ENCODE assay signal across 15 cellular contexts in the genomic region with DNA sequence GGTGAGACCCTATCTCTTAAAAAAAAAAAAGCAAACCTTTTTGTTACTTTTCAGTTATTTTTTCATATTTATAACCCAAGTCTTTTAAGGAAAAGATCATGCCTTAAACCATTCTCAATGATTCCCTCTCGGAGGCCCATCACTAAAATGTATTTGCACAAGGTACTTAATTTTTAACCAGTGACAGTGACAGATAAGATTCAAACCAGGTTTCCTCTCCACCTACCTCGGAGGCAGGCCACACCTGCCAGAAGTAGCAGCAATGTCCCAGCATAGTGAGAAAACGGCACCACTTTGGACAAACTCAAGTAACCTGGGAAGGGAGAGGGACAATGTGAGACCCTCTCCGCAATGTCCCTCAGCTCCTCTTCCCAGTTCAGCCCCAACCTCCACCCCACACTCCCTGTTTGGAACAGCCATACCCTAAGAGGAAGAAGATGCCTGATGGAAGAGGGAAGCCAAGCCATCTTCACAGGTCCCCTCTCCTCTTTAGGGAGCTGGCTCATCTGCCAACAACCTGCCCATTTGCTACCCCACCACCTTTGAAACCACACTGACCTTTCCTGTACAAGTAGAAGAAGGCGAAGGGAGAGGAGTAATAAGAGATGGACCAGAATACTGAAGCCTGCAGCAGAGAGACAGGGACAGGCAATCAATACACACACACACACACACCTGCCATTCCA. TPM values are rescaled to one million over a fixed set of nuclear protein-coding genes. Genes with fewer than 3 reads are reported as not detected.
A peak's percentile ranks its signal among the peaks of the same experiment; 100 is the strongest.
DNase-seq lines count a peak whose midpoint lies in the region; ATAC-seq and TF ChIP-seq lines count a peak whose summit lies in the region.
"Had no signal": no experiment of that assay in that cellular context is flagged by ENCODE, and none has a peak within 500 bp of the region (broad histone marks: within the 10 kb centered on the region; RNA-seq: fewer than 3 reads in every experiment).

No MANE protein-coding gene starts in this region.

- CTCF ChIA-PET in activated CD8-positive, alpha-beta T cell treated with anti-CD3 and anti-CD28 coated beads for 36 hours (lab: Charles Lee): interaction anchor here (1.1 to 2.8 kb wide), 2 partner anchors 10 to 185 kb away, joined by 3 to 9 read pairs; no protein-coding TSS in a partner anchor

- H3K79me1 ChIP-seq in mesenchymal stem cell (replicated peaks; ENCODE audit: low read length, poor library complexity, severe bottlenecking): peaks cover 18% of the 10 kb centered on the region

- in situ Hi-C loops in ACHN (cut with HindIII; ENCODE audit: low pct_ligation_motif_present, low pct_unique_long_range_greater_than_20kb, low sequenced_read_pairs): no loop called here

- H3K9me3 Mint-ChIP-seq in activated T-cell treated with anti-CD3 and anti-CD28 coated beads, Interleukin-2, amount 50 U/mL, for 72 hours: no peaks in the 10 kb centered on the region
- H3K9me3 Mint-ChIP-seq in activated CD8-positive, alpha-beta T cell treated with anti-CD3 and anti-CD28 coated beads for 36 hours: no peaks in the 10 kb centered on the region
- H3K9me3 Mint-ChIP-seq in stimulated activated naive B cell treated with anti-CD40 and anti-IgM and Interleukin-4, amounts not matched to agents 10 μg/mL and 1 μg/mL and 100 μg/mL, for 72 hours: no peaks in the 10 kb centered on the region

- intact Hi-C loops in activated CD8-positive, alpha-beta T cell treated with anti-CD3 and anti-CD28 coated beads for 36 hours (cut with micrococcal nuclease): no loop called here

- peaks cover 9 to 11% of the 10 kb centered on the region in 2 donors for H3K36me3 Mint-ChIP-seq in activated T-cell treated with anti-CD3 and anti-CD28 coated beads, Interleukin-2, amount 50 U/mL, for 72 hours (ENCODE audit: insufficient read depth in 2 of 2)
- peaks cover 15% of the 10 kb centered on the region for H3K36me3 Mint-ChIP-seq in activated CD8-positive, alpha-beta T cell treated with anti-CD3 and anti-CD28 coated beads for 36 hours (ENCODE audit: low read depth)
- peaks cover 9 to 28% of the 10 kb centered on the region in 2 donors for H3K36me3 Mint-ChIP-seq in stimulated activated naive B cell treated with anti-CD40 and anti-IgM and Interleukin-4, amounts not matched to agents 10 μg/mL and 1 μg/mL and 100 μg/mL, for 72 hours

- no peak overlapping the region for H3K18ac ChIP-seq in mesenchymal stem cell (ENCODE audit: low read depth in 1 of 2, low read length in 2 of 2)

- DNase-seq in activated T-cell treated with anti-CD3 and anti-CD28 coated beads, Interleukin-2, amount 50 U/mL, for 72 hours: no peak
- DNase-seq in activated T-cell treated with anti-CD3 and anti-CD28 coated beads for 4 hours (no peak), mesenchymal stem cell (no peak), NCI-H526 (lab: John Stamatoyannopoulos, UW) (no peak), ACHN (no peak)
- no peak for DNase-seq in activated CD8-positive, alpha-beta T cell treated with anti-CD3 and anti-CD28 coated beads for 36 hours
- DNase-seq in stimulated activated naive B cell treated with anti-CD40 and anti-IgM and Interleukin-4, amounts not matched to agents 10 μg/mL and 1 μg/mL and 100 μg/mL, for 72 hours: no peak
- DNase-seq: GF-D8, mucosa of descending colon, NCI-H2227 treated with DMSO at 0.1 percent for 48 hours, PC-9 had no signal

- H3K27me3 Mint-ChIP-seq in activated T-cell treated with anti-CD3 and anti-CD28 coated beads, Interleukin-2, amount 50 U/mL, for 72 hours (ENCODE audit: low read depth): no peaks in the 10 kb centered on the region
- H3K27me3 Mint-ChIP-seq in activated CD8-positive, alpha-beta T cell treated with anti-CD3 and anti-CD28 coated beads for 36 hours: no peaks in the 10 kb centered on the region
- no peaks in the 10 kb centered on the region for H3K27me3 Mint-ChIP-seq in stimulated activated naive B cell treated with anti-CD40 and anti-IgM and Interleukin-4, amounts not matched to agents 10 μg/mL and 1 μg/mL and 100 μg/mL, for 72 hours

- H2BK5ac ChIP-seq in mesenchymal stem cell (ENCODE audit: low read depth, low read length, poor library complexity, severe bottlenecking): no peak overlapping the region

- H3K27ac ChIP-seq in mesenchymal stem cell (ENCODE audit: low read length, poor library complexity, severe bottlenecking): no peak overlapping the region
- H3K27ac ChIP-seq: HL-60, PC-9 had no signal

- no peak overlapping the region for H3K27ac Mint-ChIP-seq in activated T-cell treated with anti-CD3 and anti-CD28 coated beads, Interleukin-2, amount 50 U/mL, for 72 hours
- no peak overlapping the region for H3K27ac Mint-ChIP-seq in activated CD8-positive, alpha-beta T cell treated with anti-CD3 and anti-CD28 coated beads for 36 hours
- peak overlapping the region; percentile 48 for H3K27ac Mint-ChIP-seq in stimulated activated naive B cell treated with anti-CD40 and anti-IgM and Interleukin-4, amounts not matched to agents 10 μg/mL and 1 μg/mL and 100 μg/mL, for 72 hours

- H3K14ac ChIP-seq in mesenchymal stem cell (ENCODE audit: low read length in 2 of 2): peak overlapping the region in 1 of 2 experiments; percentile 70

- no peak overlapping the region for H4K91ac ChIP-seq in mesenchymal stem cell (ENCODE audit: low read length)

- no peak overlapping the region for H3K23ac ChIP-seq in mesenchymal stem cell (ENCODE audit: low read length in 2 of 2)

- H3K9me3 ChIP-seq in mesenchymal stem cell (ENCODE audit: control insufficient read depth, low read length): no peaks in the 10 kb centered on the region
- H3K9me3 ChIP-seq: mucosa of descending colon had no signal

- H3K4me1 ChIP-seq in mesenchymal stem cell (ENCODE audit: control insufficient read depth, insufficient read depth, low read depth, low read length): peaks cover 15% of the 10 kb centered on the region

- no peak overlapping the region for H3K4me2 ChIP-seq in mesenchymal stem cell (ENCODE audit: low read length, poor library complexity, severe bottlenecking)

- peak overlapping the region; percentile 35 for H4K8ac ChIP-seq in mesenchymal stem cell (ENCODE audit: low read length)

- TF ChIP-seq CTCF in activated CD8-positive, alpha-beta T cell treated with anti-CD3 and anti-CD28 coated beads for 36 hours (IDR thresholded peaks at IDR 0.05): no peak

- peaks cover 40% of the 10 kb centered on the region for H3K4me1 Mint-ChIP-seq in activated T-cell treated with anti-CD3 and anti-CD28 coated beads, Interleukin-2, amount 50 U/mL, for 72 hours (ENCODE audit: low read depth)
- peaks cover 29% of the 10 kb centered on the region for H3K4me1 Mint-ChIP-seq in activated CD8-positive, alpha-beta T cell treated with anti-CD3 and anti-CD28 coated beads for 36 hours (ENCODE audit: low read depth)
- H3K4me1 Mint-ChIP-seq in stimulated activated naive B cell treated with anti-CD40 and anti-IgM and Interleukin-4, amounts not matched to agents 10 μg/mL and 1 μg/mL and 100 μg/mL, for 72 hours: peaks cover 22 to 25% of the 10 kb centered on the region in 2 donors

- H3K4ac ChIP-seq in mesenchymal stem cell (ENCODE audit: low read depth in 1 of 2, low read length in 2 of 2): no peak overlapping the region

- ATAC-seq in activated T-cell treated with anti-CD3 and anti-CD28 coated beads, Interleukin-2, amount 50 U/mL, for 72 hours (replicated peaks in 1 of 2): no peak
- ATAC-seq in activated CD8-positive, alpha-beta T cell treated with anti-CD3 and anti-CD28 coated beads for 36 hours: no peak
- no peak for ATAC-seq in stimulated activated naive B cell treated with anti-CD40 and anti-IgM and Interleukin-4, amounts not matched to agents 10 μg/mL and 1 μg/mL and 100 μg/mL, for 72 hours (replicated peaks)
- ATAC-seq in GM18498 (IDR thresholded peaks at IDR 0.05; ENCODE audit: unreplicated experiment): no peak
- ATAC-seq: mucosa of descending colon had no signal

- no peak overlapping the region for H2BK120ac ChIP-seq in mesenchymal stem cell (ENCODE audit: low read depth, low read length)

- H2AK5ac ChIP-seq in mesenchymal stem cell (ENCODE audit: low read length, severe bottlenecking): no peak overlapping the region

- H2BK15ac ChIP-seq in mesenchymal stem cell (ENCODE audit: low read depth, poor library complexity, severe bottlenecking): no peak overlapping the region

- peak overlapping the region in 1 of 2 experiments; percentile 97 for H3K4me3 ChIP-seq in mesenchymal stem cell (ENCODE audit: insufficient read depth in 1 of 2, low read depth in 1 of 2, low read length in 2 of 2)
- H3K4me3 ChIP-seq: mucosa of descending colon had no signal

- H3K27me3 ChIP-seq in mesenchymal stem cell (ENCODE audit: control insufficient read depth in 1 of 2, insufficient read depth in 1 of 2, low read length in 2 of 2): no peaks in the 10 kb centered on the region

- H3K9ac ChIP-seq in mesenchymal stem cell (ENCODE audit: low read length): peak overlapping the region; percentile 98

- peaks cover 15 to 28% of the 10 kb centered on the region in 2 experiments for H3K36me3 ChIP-seq in mesenchymal stem cell (ENCODE audit: control insufficient read depth in 1 of 2, insufficient read depth in 2 of 2, low read depth in 1 of 2, low read length in 2 of 2)

- H2BK12ac ChIP-seq in mesenchymal stem cell (ENCODE audit: low read length in 2 of 2): no peak overlapping the region

- peak overlapping the region; percentile 87 to 90 for H3K4me3 Mint-ChIP-seq in activated T-cell treated with anti-CD3 and anti-CD28 coated beads, Interleukin-2, amount 50 U/mL, for 72 hours
- H3K4me3 Mint-ChIP-seq in activated CD8-positive, alpha-beta T cell treated with anti-CD3 and anti-CD28 coated beads for 36 hours: peak overlapping the region; percentile 95
- peak overlapping the region; percentile 4 to 50 for H3K4me3 Mint-ChIP-seq in stimulated activated naive B cell treated with anti-CD40 and anti-IgM and Interleukin-4, amounts not matched to agents 10 μg/mL and 1 μg/mL and 100 μg/mL, for 72 hours

- POLR2A ChIA-PET in activated CD8-positive, alpha-beta T cell treated with anti-CD3 and anti-CD28 coated beads for 36 hours (lab: Charles Lee): interaction anchor here (0.7 to 3.4 kb wide), 3 partner anchors 35 to 105 kb away, joined by 3 to 13 read pairs (median 3); partner anchors contain the start of genes CSNK2B and GPANK1

- 96% methylated on average over 4 of the region's 5 CpGs for WGBS in mesenchymal stem cell

- H2AFZ ChIP-seq in mesenchymal stem cell (ENCODE audit: low read depth, low read length): no peak overlapping the region
- H2AFZ ChIP-seq: PC-9 had no signal

RNA-seq across cellular contexts. Expression of gene ABHD16A, which starts 2.3 kb away (rescaled TPM):
- total RNA-seq in activated T-cell treated with anti-CD3 and anti-CD28 coated beads, Interleukin-2, amount 50 U/mL, for 72 hours: 10 to 100 TPM; 48.9 TPM
- total RNA-seq in activated CD8-positive, alpha-beta T cell treated with anti-CD3 and anti-CD28 coated beads for 36 hours: 10 to 100 TPM; 23.7 to 24.3 TPM
- polyA plus RNA-seq in mesenchymal stem cell (2013, experiment 1 of 2): 36.9 TPM
- 39.6 TPM for polyA plus RNA-seq in mesenchymal stem cell (2013, experiment 2 of 2)

RNA-seq across cellular contexts. Expression of gene LY6G6F, which starts 5.8 kb away (rescaled TPM):
- total RNA-seq in activated T-cell treated with anti-CD3 and anti-CD28 coated beads, Interleukin-2, amount 50 U/mL, for 72 hours: not detected
- not detected for total RNA-seq in activated CD8-positive, alpha-beta T cell treated with anti-CD3 and anti-CD28 coated beads for 36 hours
- not detected for polyA plus RNA-seq in mesenchymal stem cell (2013, experiment 1 of 2)
- polyA plus RNA-seq in mesenchymal stem cell (2013, experiment 2 of 2): not detected
- total RNA-seq: bronchial epithelial cell, mucosa of descending colon, PC-9 had no signal
- polyA plus RNA-seq: esophagus had no signal

RNA-seq across cellular contexts. Expression of gene LY6G6D, which starts 14.3 kb away (rescaled TPM):
- total RNA-seq in activated T-cell treated with anti-CD3 and anti-CD28 coated beads, Interleukin-2, amount 50 U/mL, for 72 hours: not detected
- total RNA-seq in activated CD8-positive, alpha-beta T cell treated with anti-CD3 and anti-CD28 coated beads for 36 hours: not detected
- not detected for polyA plus RNA-seq in mesenchymal stem cell (2013, experiment 1 of 2)
- not detected for polyA plus RNA-seq in mesenchymal stem cell (2013, experiment 2 of 2)
- total RNA-seq: bronchial epithelial cell, PC-9 had no signal

RNA-seq across cellular contexts. Expression of gene LY6G5C, which starts 20.0 kb away (rescaled TPM):
- total RNA-seq in activated T-cell treated with anti-CD3 and anti-CD28 coated beads, Interleukin-2, amount 50 U/mL, for 72 hours: 1 to 10 TPM; 2.3 to 6.9 TPM
- total RNA-seq in activated CD8-positive, alpha-beta T cell treated with anti-CD3 and anti-CD28 coated beads for 36 hours: 1 to 10 TPM; 1.6 to 2.3 TPM
- polyA plus RNA-seq in mesenchymal stem cell (2013, experiment 1 of 2): 2.9 TPM
- polyA plus RNA-seq in mesenchymal stem cell (2013, experiment 2 of 2): 2.6 TPM
- total RNA-seq: bronchial epithelial cell had no signal

RNA-seq across cellular contexts. Expression of gene LY6G6C, which starts 20.7 kb away (rescaled TPM):
- total RNA-seq in activated T-cell treated with anti-CD3 and anti-CD28 coated beads, Interleukin-2, amount 50 U/mL, for 72 hours: under 1 TPM; 0.25 to 0.67 TPM
- not detected for total RNA-seq in activated CD8-positive, alpha-beta T cell treated with anti-CD3 and anti-CD28 coated beads for 36 hours
- 0.07 TPM for polyA plus RNA-seq in mesenchymal stem cell (2013, experiment 1 of 2)
- 0.10 TPM for polyA plus RNA-seq in mesenchymal stem cell (2013, experiment 2 of 2)
- total RNA-seq: bronchial epithelial cell had no signal

Comparison
In these comparisons a context has a peak if more than half of its experiments do, and no peak if none do; other contexts are left out.
1. H3K4me3 Mint-ChIP-seq: peak in every context shown above with its lines; median percentile 95 in activated CD8-positive, alpha-beta T cell treated with anti-CD3 and anti-CD28 coated beads for 36 hours; 88 in activated T-cell treated with anti-CD3 and anti-CD28 coated beads, Interleukin-2, amount 50 U/mL, for 72 hours; 27 in stimulated activated naive B cell treated with anti-CD40 and anti-IgM and Interleukin-4, amounts not matched to agents 10 μg/mL and 1 μg/mL and 100 μg/mL, for 72 hours.